Comparison of ENCODE assay signal across 12 cellular contexts in genomic region chr5:36300927-36301540, GRCh38. TPM values are rescaled to one million over a fixed set of nuclear protein-coding genes. Genes with fewer than 3 reads are reported as not detected.
DNase-seq lines count a peak whose midpoint lies in the region; ATAC-seq, FAIRE-seq and TF ChIP-seq lines count a peak whose summit lies in the region.
"Had no signal": no experiment of that assay in that cellular context is flagged by ENCODE, and none has a peak within 500 bp of the region (broad histone marks: within the 10 kb centered on the region; RNA-seq: fewer than 3 reads in every experiment).

No MANE protein-coding gene starts in this region.

- peak overlapping the region; percentile 19 for H3K4me3 ChIP-seq in skeletal muscle satellite cell (ENCODE audit: low read length)

- peaks cover 29% of the 10 kb centered on the region for H3K4me1 ChIP-seq in skeletal muscle satellite cell (ENCODE audit: control insufficient read depth, insufficient read depth, low read length)

- no peak overlapping the region for H3K9ac ChIP-seq in skeletal muscle satellite cell (ENCODE audit: low read depth, low read length)

- H3K9me3 Mint-ChIP-seq in activated T-helper 17 cell treated with anti-CD3 and anti-CD28 coated beads, Interleukin-2, amount 50 U/mL, for 72 hours = no peaks in the 10 kb centered on the region
- H3K9me3 Mint-ChIP-seq: effector memory CD8-positive, alpha-beta T cell; neural crest cell had no signal

- intact Hi-C loops in left ventricle myocardium superior (cut with micrococcal nuclease) = no loop called here

- peak overlapping the region; percentile 70 for H3K4me2 ChIP-seq in skeletal muscle satellite cell (ENCODE audit: low read length)

- peak; percentile 11 for DNase-seq in GM03348 (ENCODE audit: low spot score)
- peak; percentile 20 for DNase-seq in left ventricle myocardium superior
- no peak for DNase-seq in OCI-M2 (lab: John Stamatoyannopoulos, UW; ENCODE audit: unreplicated experiment)
- DNase-seq in superior temporal gyrus (ENCODE audit: extremely low spot score) = no peak
- no peak for DNase-seq in GM12892 (ENCODE audit: insufficient read length)
- DNase-seq: activated naive CD4-positive, alpha-beta T cell treated with Interleukin-2 at 50 U/mL for 16 hours; effector memory CD8-positive, alpha-beta T cell; NCI-H2227 treated with DMSO at 0.1 percent for 48 hours had no signal

- H3K36me3 Mint-ChIP-seq in activated T-helper 17 cell treated with anti-CD3 and anti-CD28 coated beads, Interleukin-2, amount 50 U/mL, for 72 hours (ENCODE audit: low read depth) = no peaks in the 10 kb centered on the region

- H3K27ac Mint-ChIP-seq in activated T-helper 17 cell treated with anti-CD3 and anti-CD28 coated beads, Interleukin-2, amount 50 U/mL, for 72 hours = no peak overlapping the region
- H3K27ac Mint-ChIP-seq: effector memory CD8-positive, alpha-beta T cell had no signal

- H3K9me3 ChIP-seq in skeletal muscle satellite cell (replicated peaks; ENCODE audit: low read length) = no peaks in the 10 kb centered on the region

- no peaks in the 10 kb centered on the region for H3K27me3 ChIP-seq in skeletal muscle satellite cell (ENCODE audit: control insufficient read depth, insufficient read depth, low read length)

- peaks cover 17% of the 10 kb centered on the region for H3K27me3 Mint-ChIP-seq in activated T-helper 17 cell treated with anti-CD3 and anti-CD28 coated beads, Interleukin-2, amount 50 U/mL, for 72 hours

- no peaks in the 10 kb centered on the region for H3K4me1 Mint-ChIP-seq in activated T-helper 17 cell treated with anti-CD3 and anti-CD28 coated beads, Interleukin-2, amount 50 U/mL, for 72 hours

- no peak for TF ChIP-seq POLR2A in GM12892 (IDR thresholded peaks at IDR 0.05; ENCODE audit: low read depth, low read length)

- H3K36me3 ChIP-seq in skeletal muscle satellite cell (ENCODE audit: insufficient read depth, low read length) = no peaks in the 10 kb centered on the region

- no peak overlapping the region for H3K4me3 Mint-ChIP-seq in activated T-helper 17 cell treated with anti-CD3 and anti-CD28 coated beads, Interleukin-2, amount 50 U/mL, for 72 hours
- H3K4me3 Mint-ChIP-seq: effector memory CD8-positive, alpha-beta T cell; neural crest cell had no signal

- FAIRE-seq in GM12892 (lab: Jason Lieb, UNC) = no peak

- peak; percentile 52 for ATAC-seq in activated T-helper 17 cell treated with anti-CD3 and anti-CD28 coated beads, Interleukin-2, amount 50 U/mL, for 72 hours (replicated peaks)
- ATAC-seq in left ventricle myocardium superior = no peak
- ATAC-seq in GM21723 (IDR thresholded peaks at IDR 0.05; ENCODE audit: unreplicated experiment) = no peak
- ATAC-seq: effector memory CD8-positive, alpha-beta T cell had no signal

RNA-seq across cellular contexts. Expression of gene RANBP3L, which starts 0.7 kb away (rescaled TPM):
- not detected for total RNA-seq in activated T-helper 17 cell treated with anti-CD3 and anti-CD28 coated beads, Interleukin-2, amount 50 U/mL, for 72 hours
- total RNA-seq in left ventricle myocardium superior = 0.50 TPM
- 0.22 and 0.25 TPM in 2 replicates for total RNA-seq in skeletal muscle satellite cell (2012; rRNA removed)
- polyA plus RNA-seq in GM12892 (2012; ENCODE audit: missing spikeins) = not detected
- total RNA-seq: neural crest cell had no signal

RNA-seq across cellular contexts. Expression of gene NADK2, which starts 59.3 kb away (rescaled TPM):
- total RNA-seq in activated T-helper 17 cell treated with anti-CD3 and anti-CD28 coated beads, Interleukin-2, amount 50 U/mL, for 72 hours = 10 to 100 TPM in 1 of 2 donors, 1 to 10 TPM in 1; 7.2 to 11.0 TPM
- 41.3 TPM for total RNA-seq in left ventricle myocardium superior
- 19.0 and 24.3 TPM in 2 replicates for total RNA-seq in skeletal muscle satellite cell (2012; rRNA removed)
- polyA plus RNA-seq in GM12892 (2012; ENCODE audit: missing spikeins) = 5.0 TPM

Comparison
In these comparisons a context has a peak if more than half of its experiments do, and no peak if none do; other contexts are left out.
1. DNase-seq: peak in GM03348 (single experiment) and left ventricle myocardium superior (single experiment); none in OCI-M2 (single experiment), superior temporal gyrus (single experiment) and GM12892 (single experiment).